Comparison of ENCODE assay signal across 17 cellular contexts in the genomic region with DNA sequence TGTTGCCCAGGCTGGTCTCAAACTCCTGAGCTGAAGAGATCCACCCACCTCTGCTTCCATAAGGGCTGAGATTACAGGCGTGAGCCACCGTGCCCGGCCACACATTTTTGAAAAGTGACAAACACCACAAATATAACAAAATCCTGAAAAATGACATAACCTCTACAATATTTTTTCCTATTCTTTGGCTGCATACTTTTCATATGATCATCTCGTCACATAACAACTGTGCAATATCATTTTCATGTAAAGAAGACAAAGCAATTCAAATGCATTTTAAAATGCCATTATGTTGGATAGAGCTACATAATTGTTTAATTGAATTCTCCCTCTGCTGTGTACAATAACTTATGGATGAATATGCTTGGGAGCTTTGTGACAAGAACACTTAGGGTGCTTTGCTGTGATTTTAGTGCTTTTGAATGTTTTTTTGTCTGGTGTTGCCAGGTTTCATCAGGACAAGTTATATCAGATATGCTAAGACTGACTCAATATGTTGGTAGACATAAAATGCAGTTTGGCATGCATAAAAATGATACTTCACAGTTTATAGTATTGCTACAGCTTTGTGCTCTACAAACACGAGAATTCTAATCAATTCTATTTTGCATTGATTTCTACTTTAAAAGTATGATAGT.
"Had no signal": no experiment of that assay in that cellular context is flagged by ENCODE, and none has a peak within 500 bp of the region (broad histone marks: within the 10 kb centered on the region; RNA-seq: fewer than 3 reads in every experiment).

No MANE protein-coding gene starts in this region.

- H3K27ac ChIP-seq: esophagus squamous epithelium, heart left ventricle, ovary, prostate gland had no signal

- H3K4me3 ChIP-seq: esophagus squamous epithelium, heart left ventricle, ovary, prostate gland, tibial artery had no signal

- H3K27me3 ChIP-seq: heart left ventricle, ovary, tibial artery had no signal

- H3K4me1 ChIP-seq: prostate gland had no signal

- FAIRE-seq: colon, islet of Langerhans had no signal

- ATAC-seq: heart left ventricle; natural killer cell; stimulated activated naive CD8-positive, alpha-beta T cell treated with anti-CD3 and anti-CD28 coated beads, Interleukin-15, Interleukin-2, amounts not matched to agents 100 U/mL and 50 U/mL, for 24 hours had no signal

- H3K36me3 ChIP-seq: esophagus squamous epithelium, heart left ventricle, ovary, prostate gland, tibial artery had no signal

- H3K9me3 ChIP-seq: ovary, prostate gland, tibial artery had no signal

- DNase-seq: activated CD4-positive, alpha-beta memory T cell treated with anti-CD3 and anti-CD28 coated beads, Interleukin-2, amount 10 ng/mL, durations not matched to agents 7 days and 5 days; activated CD4-positive, alpha-beta T cell treated with anti-CD3 and anti-CD28 coated beads for 48 hours; activated effector memory CD4-positive, alpha-beta T cell treated with anti-CD3 and anti-CD28 coated beads, Interleukin-2, amount 50 U/mL, for 16 hours; activated naive CD4-positive, alpha-beta T cell treated with anti-CD3 and anti-CD28 coated beads, Interleukin-2, amount 10 ng/mL, durations not matched to agents 7 days and 5 days; activated T-cell treated with anti-CD3 and anti-CD28 coated beads for 4 hours; central memory CD4-positive, alpha-beta T cell; esophagus squamous epithelium; heart left ventricle; midbrain; natural killer cell; ovary; stimulated activated CD4-positive, alpha-beta T cell treated with anti-CD3 and anti-CD28 coated beads, Interleukin-4, amount 100 ng/mL, for 24 hours; stimulated activated naive CD8-positive, alpha-beta T cell treated with anti-CD3 and anti-CD28 coated beads, Interleukin-15, Interleukin-2, amounts not matched to agents 100 U/mL and 50 U/mL, for 24 hours; tibial artery had no signal
